ENCODE assay signal across 8 cellular contexts in the genomic region with DNA sequence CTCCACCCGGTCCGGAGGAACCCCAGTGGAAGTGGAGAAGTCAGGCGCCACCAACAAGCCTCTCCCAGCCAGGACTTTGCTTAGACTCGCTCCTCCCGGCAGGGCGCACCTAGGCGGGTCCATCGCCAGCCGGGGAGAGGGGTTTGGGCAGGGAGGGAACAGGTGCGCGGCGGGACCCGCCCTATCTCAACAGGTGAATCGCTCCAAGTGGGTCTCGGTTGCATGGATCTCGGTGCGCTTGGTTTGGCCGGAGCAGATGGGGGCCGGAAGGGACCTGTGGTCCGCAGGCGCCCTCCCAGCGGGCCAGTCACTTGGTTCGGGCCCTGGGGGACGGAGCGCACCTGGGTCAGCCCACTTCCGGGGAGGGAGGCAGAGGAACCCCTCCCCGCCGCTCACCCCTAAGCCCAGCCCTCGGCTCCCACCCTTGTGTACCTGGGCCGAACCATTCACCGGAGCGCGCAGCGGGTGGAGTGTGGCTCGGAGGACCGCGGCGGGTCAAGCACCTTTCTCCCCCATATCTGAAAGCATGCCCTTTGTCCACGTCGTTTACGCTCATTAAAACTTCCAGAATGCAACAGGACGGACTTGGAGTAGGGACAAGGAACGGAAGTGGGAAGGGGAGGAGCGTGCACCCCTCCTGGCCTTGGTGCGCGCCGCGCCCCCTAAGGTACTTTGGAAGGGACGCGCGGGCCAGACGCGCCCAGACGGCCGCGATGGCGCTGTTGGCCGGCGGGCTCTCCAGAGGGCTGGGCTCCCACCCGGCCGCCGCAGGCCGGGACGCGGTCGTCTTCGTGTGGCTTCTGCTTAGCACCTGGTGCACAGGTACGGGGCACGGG. TPM values are rescaled to one million over a fixed set of nuclear protein-coding genes. Genes with fewer than 3 reads are reported as not detected.
DNase-seq lines count a peak whose midpoint lies in the region; ATAC-seq and TF ChIP-seq lines count a peak whose summit lies in the region.

A gene with protein sequence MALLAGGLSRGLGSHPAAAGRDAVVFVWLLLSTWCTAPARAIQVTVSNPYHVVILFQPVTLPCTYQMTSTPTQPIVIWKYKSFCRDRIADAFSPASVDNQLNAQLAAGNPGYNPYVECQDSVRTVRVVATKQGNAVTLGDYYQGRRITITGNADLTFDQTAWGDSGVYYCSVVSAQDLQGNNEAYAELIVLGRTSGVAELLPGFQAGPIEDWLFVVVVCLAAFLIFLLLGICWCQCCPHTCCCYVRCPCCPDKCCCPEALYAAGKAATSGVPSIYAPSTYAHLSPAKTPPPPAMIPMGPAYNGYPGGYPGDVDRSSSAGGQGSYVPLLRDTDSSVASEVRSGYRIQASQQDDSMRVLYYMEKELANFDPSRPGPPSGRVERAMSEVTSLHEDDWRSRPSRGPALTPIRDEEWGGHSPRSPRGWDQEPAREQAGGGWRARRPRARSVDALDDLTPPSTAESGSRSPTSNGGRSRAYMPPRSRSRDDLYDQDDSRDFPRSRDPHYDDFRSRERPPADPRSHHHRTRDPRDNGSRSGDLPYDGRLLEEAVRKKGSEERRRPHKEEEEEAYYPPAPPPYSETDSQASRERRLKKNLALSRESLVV (plus strand): TSS at position 693 of the 836 bp plus-strand sequence. CDS start 21 bp downstream, at position 714.

- POLR2A ChIA-PET in activated B cell treated with CpG ODN at 0.5 μM for 24 hours (lab: Charles Lee): interaction anchor here (1.5 kb wide), 1 partner anchor 41 kb away, joined by 7 read pairs; no protein-coding TSS in a partner anchor

- H3K27me3 Mint-ChIP-seq in activated B cell treated with CpG ODN at 0.5 μM for 24 hours (peaks cover 2% of the 10 kb centered on the region), chondrocyte (ENCODE audit: low read depth) (peaks cover 61% of the 10 kb centered on the region)

- DNase-seq in DMS153 (lab: John Stamatoyannopoulos, UW) (peak; percentile 89), LNCaP clone FGC (ENCODE audit: low read depth) (peak; percentile 91), activated B cell treated with CpG ODN at 0.5 μM for 24 hours (peak; percentile 69), chondrocyte (ENCODE audit: low spot score) (no peak), mesenteric fat pad (ENCODE audit: low spot score) (peak; percentile 89), cerebellar nuclear complex (lab: John Stamatoyannopoulos, UW) (no peak)
- DNase-seq in stimulated activated effector memory CD8-positive, alpha-beta T cell treated with anti-CD3 and anti-CD28 coated beads, Interleukin-12 subunit alpha, Interleukin-12 subunit beta, amount 100 ng/mL, for 72 hours (ENCODE audit: low spot score in 2 of 2): peak; percentile 40 to 87

- peaks cover 31% of the 10 kb centered on the region for H3K4me1 Mint-ChIP-seq in activated B cell treated with CpG ODN at 0.5 μM for 24 hours
- peaks cover 10% of the 10 kb centered on the region for H3K4me1 Mint-ChIP-seq in chondrocyte (ENCODE audit: low read depth)
- peaks cover 37% of the 10 kb centered on the region for H3K4me1 Mint-ChIP-seq in stimulated activated effector memory CD8-positive, alpha-beta T cell treated with anti-CD3 and anti-CD28 coated beads, Interleukin-12 subunit alpha, Interleukin-12 subunit beta, amount 100 ng/mL, for 72 hours

- ATAC-seq in GM21529 (IDR thresholded peaks at IDR 0.05; ENCODE audit: unreplicated experiment) (peak; percentile 75), activated B cell treated with CpG ODN at 0.5 μM for 24 hours (ENCODE audit: low read depth) (peak; percentile 86)
- ATAC-seq in stimulated activated effector memory CD8-positive, alpha-beta T cell treated with anti-CD3 and anti-CD28 coated beads, Interleukin-12 subunit alpha, Interleukin-12 subunit beta, amount 100 ng/mL, for 72 hours: peak; percentile 91

- peaks cover 21% of the 10 kb centered on the region for H3K36me3 Mint-ChIP-seq in activated B cell treated with CpG ODN at 0.5 μM for 24 hours (ENCODE audit: low read depth)
- peaks cover 3% of the 10 kb centered on the region for H3K36me3 Mint-ChIP-seq in chondrocyte (ENCODE audit: low read depth)
- peaks cover 41% of the 10 kb centered on the region for H3K36me3 Mint-ChIP-seq in stimulated activated effector memory CD8-positive, alpha-beta T cell treated with anti-CD3 and anti-CD28 coated beads, Interleukin-12 subunit alpha, Interleukin-12 subunit beta, amount 100 ng/mL, for 72 hours

- H3K4me3 ChIP-seq in LNCaP clone FGC (ENCODE audit: low read depth, low read length): peak within 1 kb of the TSS; percentile 96

- intact Hi-C loops in activated B cell treated with CpG ODN at 0.5 μM for 24 hours (cut with micrococcal nuclease): loop anchor here (1.0 kb wide), 4 partner anchors 21 to 94 kb away; partner anchors contain the start of gene FXYD5

- CTCF ChIA-PET in activated B cell treated with CpG ODN at 0.5 μM for 24 hours (lab: Charles Lee): no interaction called here

- H3K4me3 Mint-ChIP-seq in activated B cell treated with CpG ODN at 0.5 μM for 24 hours (peak within 1 kb of the TSS; percentile 91), chondrocyte (ENCODE audit: unreplicated experiment) (peak within 1 kb of the TSS; percentile 50)
- peak within 1 kb of the TSS; percentile 88 for H3K4me3 Mint-ChIP-seq in stimulated activated effector memory CD8-positive, alpha-beta T cell treated with anti-CD3 and anti-CD28 coated beads, Interleukin-12 subunit alpha, Interleukin-12 subunit beta, amount 100 ng/mL, for 72 hours

- H3K9me3 Mint-ChIP-seq in activated B cell treated with CpG ODN at 0.5 μM for 24 hours: no peaks in the 10 kb centered on the region
- H3K9me3 Mint-ChIP-seq in chondrocyte (ENCODE audit: low read depth): peaks cover 20% of the 10 kb centered on the region
- peaks cover 3% of the 10 kb centered on the region for H3K9me3 Mint-ChIP-seq in stimulated activated effector memory CD8-positive, alpha-beta T cell treated with anti-CD3 and anti-CD28 coated beads, Interleukin-12 subunit alpha, Interleukin-12 subunit beta, amount 100 ng/mL, for 72 hours

- peak within 1 kb of the TSS; percentile 93 for H3K27ac Mint-ChIP-seq in activated B cell treated with CpG ODN at 0.5 μM for 24 hours
- no peak within 1 kb of the TSS for H3K27ac Mint-ChIP-seq in chondrocyte (ENCODE audit: unreplicated experiment)
- H3K27ac Mint-ChIP-seq in stimulated activated effector memory CD8-positive, alpha-beta T cell treated with anti-CD3 and anti-CD28 coated beads, Interleukin-12 subunit alpha, Interleukin-12 subunit beta, amount 100 ng/mL, for 72 hours: peak within 1 kb of the TSS; percentile 91

- TF ChIP-seq CTCF in LNCaP clone FGC (IDR thresholded peaks at IDR 0.05; ENCODE audit: control insufficient read depth, extremely low read depth, insufficient read depth): no peak
- TF ChIP-seq CTCF in activated B cell treated with CpG ODN at 0.5 μM for 24 hours (IDR thresholded peaks at IDR 0.05): no peak
- TF ChIP-seq CTCF in chondrocyte (IDR thresholded peaks at IDR 0.05): no peak

RNA-seq across cellular contexts. Expression of the gene that starts here (rescaled TPM):
- 16.4 and 18.0 TPM in 2 replicates for total RNA-seq in activated B cell treated with CpG ODN at 0.5 μM for 24 hours
- 0.24 to 0.99 TPM (median 0.64 TPM) in 3 replicates for total RNA-seq in chondrocyte
- 8.1 TPM for total RNA-seq in mesenteric fat pad

Comparison
In these comparisons a context has a peak if more than half of its experiments do, and no peak if none do; other contexts are left out.
1. DNase-seq: peak in DMS153 (single experiment), LNCaP clone FGC (single experiment), activated B cell treated with CpG ODN at 0.5 μM for 24 hours (single experiment), mesenteric fat pad (single experiment) and stimulated activated effector memory CD8-positive, alpha-beta T cell treated with anti-CD3 and anti-CD28 coated beads, Interleukin-12 subunit alpha, Interleukin-12 subunit beta, amount 100 ng/mL, for 72 hours (2 of 2); none in chondrocyte (single experiment) and cerebellar nuclear complex (0 of 2).
2. Peak in every context shown above with its lines, with median percentiles within 50 percentile points of each other: ATAC-seq and H3K4me3 Mint-ChIP-seq.